In genomic region chr1:9110669-9111356, GRCh38 we compare ENCODE assay signal across 8 cellular contexts. TPM values are rescaled to one million over a fixed set of nuclear protein-coding genes. Genes with fewer than 3 reads are reported as not detected.
DNase-seq lines count a peak whose midpoint lies in the region; ATAC-seq and TF ChIP-seq lines count a peak whose summit lies in the region.

No MANE protein-coding gene starts in this region.

- 44% methylated on average over 6 of the region's 18 CpGs for WGBS in suprapubic skin

- no peaks in the 10 kb centered on the region for H3K27me3 ChIP-seq in Karpas-422 (ENCODE audit: low read length)
- peaks cover 23% of the 10 kb centered on the region for H3K27me3 ChIP-seq in SJCRH30
- H3K27me3 ChIP-seq in suprapubic skin: no peaks in the 10 kb centered on the region

- no peaks in the 10 kb centered on the region for H3K9me2 ChIP-seq in Karpas-422 (replicated peaks; ENCODE audit: insufficient read depth, low read length)

- H3K36me3 ChIP-seq in Karpas-422 (ENCODE audit: insufficient read depth, low read length) (no peaks in the 10 kb centered on the region), SJCRH30 (no peaks in the 10 kb centered on the region), suprapubic skin (peaks cover 20% of the 10 kb centered on the region)

- no peak overlapping the region for H2AFZ ChIP-seq in Karpas-422 (ENCODE audit: low read length)

- no peak overlapping the region for H3K4me2 ChIP-seq in Karpas-422 (ENCODE audit: low read depth, low read length, poor library complexity, severe bottlenecking)

- TF ChIP-seq EP300 in suprapubic skin (IDR thresholded peaks at IDR 0.05): no peak

- H3K9me3 ChIP-seq in Karpas-422 (ENCODE audit: low read length) (no peaks in the 10 kb centered on the region), SJCRH30 (replicated peaks) (no peaks in the 10 kb centered on the region), suprapubic skin (no peaks in the 10 kb centered on the region)

- H3K4me3 ChIP-seq in Karpas-422 (ENCODE audit: low read length) (no peak overlapping the region), SJCRH30 (no peak overlapping the region), suprapubic skin (no peak overlapping the region)

- peak; percentile 87 to 92 for TF ChIP-seq CTCF in suprapubic skin (IDR thresholded peaks at IDR 0.05)

- H4K20me1 ChIP-seq in Karpas-422 (ENCODE audit: insufficient read depth, low read depth, low read length): no peaks in the 10 kb centered on the region

- H3K4me1 ChIP-seq in Karpas-422 (ENCODE audit: low read length) (no peaks in the 10 kb centered on the region), SJCRH30 (no peaks in the 10 kb centered on the region), suprapubic skin (peaks cover 23% of the 10 kb centered on the region)

- ATAC-seq in GM18861 (IDR thresholded peaks at IDR 0.05; ENCODE audit: unreplicated experiment): no peak

- DNase-seq in Daoy (ENCODE audit: low read depth) (peak; percentile 90), Karpas-422 (peak; percentile 92), SJCRH30 (peak; percentile 90), foreskin melanocyte (peak; percentile 62), occipital lobe (lab: John Stamatoyannopoulos, UW) (peak; percentile 51), suprapubic skin (ENCODE audit: low spot score in 2 of 2) (peak; percentile 89 to 93)
- peak; percentile 92 for DNase-seq in activated effector memory CD4-positive, alpha-beta T cell treated with anti-CD3 and anti-CD28 coated beads, Interleukin-2, amount 50 U/mL, for 16 hours

- H3K9ac ChIP-seq in Karpas-422 (ENCODE audit: low read length): no peak overlapping the region

- no peaks in the 10 kb centered on the region for H3K79me2 ChIP-seq in Karpas-422 (ENCODE audit: low read length)

- H3K27ac ChIP-seq in Karpas-422 (ENCODE audit: low read length) (no peak overlapping the region), SJCRH30 (no peak overlapping the region), suprapubic skin (no peak overlapping the region)

- TF ChIP-seq POLR2A in suprapubic skin (IDR thresholded peaks at IDR 0.05): no peak

RNA-seq across cellular contexts. Expression of gene GPR157, which starts 18.1 kb away (rescaled TPM):
- total RNA-seq in Daoy (2014; rRNA removed; shearing (Covaris generic)): 2.0 and 3.2 TPM in 2 replicates
- not detected in 2 replicates for total RNA-seq in Karpas-422 (2014; rRNA removed; shearing (Covaris generic); ENCODE audit: low replicate concordance)
- not detected in 2 replicates for total RNA-seq in SJCRH30 (2014; rRNA removed; shearing (Covaris generic))
- total RNA-seq in occipital lobe (0.47 TPM), suprapubic skin (10 to 100 TPM; 38.9 to 62.8 (median 44.2) TPM)

RNA-seq across cellular contexts. Expression of gene SLC2A5, which starts 41.4 kb away (rescaled TPM):
- not detected in 2 replicates for total RNA-seq in Daoy (2014; rRNA removed; shearing (Covaris generic))
- total RNA-seq in Karpas-422 (2014; rRNA removed; shearing (Covaris generic); ENCODE audit: low replicate concordance): 0.07 and 0.22 TPM in 2 replicates
- not detected in 2 replicates for total RNA-seq in SJCRH30 (2014; rRNA removed; shearing (Covaris generic))
- total RNA-seq in occipital lobe (2.5 TPM), suprapubic skin (1 to 10 TPM; 3.3 to 6.5 (median 3.8) TPM)
